Comparison of ENCODE assay signal across 30 cellular contexts in genomic region chr2:154187948-154188347, GRCh38.
"Had no signal": no experiment of that assay in that cellular context is flagged by ENCODE, and none has a peak within 500 bp of the region (broad histone marks: within the 10 kb centered on the region; RNA-seq: fewer than 3 reads in every experiment).

No MANE protein-coding gene starts in this region.

- H3K36me3 ChIP-seq: ascending aorta, breast epithelium, cardiac muscle cell, colonic mucosa, esophagus squamous epithelium, gastroesophageal sphincter, heart right ventricle had no signal

- H3K36me3 Mint-ChIP-seq: activated CD4-positive, alpha-beta memory T cell treated with anti-CD3 and anti-CD28 coated beads for 36 hours; activated CD8-positive, alpha-beta memory T cell treated with anti-CD3 and anti-CD28 coated beads, Interleukin-2, amount 10 ng/mL, durations not matched to agents 7 days and 5 days; activated naive CD4-positive, alpha-beta T cell treated with anti-CD3 and anti-CD28 coated beads, Interleukin-2, amount 10 ng/mL, durations not matched to agents 7 days and 5 days; activated naive CD4-positive, alpha-beta T cell treated with anti-CD3 and anti-CD28 coated beads, Interleukin-2, amount 50 U/mL, for 72 hours; activated naive CD8-positive, alpha-beta T cell treated with anti-CD3 and anti-CD28 coated beads, Interleukin-2, amount 10 ng/mL, durations not matched to agents 7 days and 5 days had no signal

- H3K27me3 Mint-ChIP-seq: activated CD4-positive, alpha-beta memory T cell treated with anti-CD3 and anti-CD28 coated beads for 36 hours; activated CD4-positive, alpha-beta T cell treated with anti-CD3 and anti-CD28 coated beads for 36 hours; activated CD4-positive, alpha-beta T cell treated with anti-CD3 and anti-CD28 coated beads, Interleukin-2, amount 10 ng/mL, durations not matched to agents 24 days and 14 days; activated CD8-positive, alpha-beta memory T cell treated with anti-CD3 and anti-CD28 coated beads, Interleukin-2, amount 10 ng/mL, durations not matched to agents 7 days and 5 days; activated naive CD4-positive, alpha-beta T cell treated with anti-CD3 and anti-CD28 coated beads, Interleukin-2, amount 10 ng/mL, durations not matched to agents 7 days and 5 days; activated naive CD8-positive, alpha-beta T cell treated with anti-CD3 and anti-CD28 coated beads, Interleukin-2, amount 10 ng/mL, durations not matched to agents 7 days and 5 days; brain had no signal

- H3K4me1 ChIP-seq: ascending aorta, breast epithelium, colonic mucosa, esophagus squamous epithelium, gastroesophageal sphincter, heart right ventricle had no signal

- H3K4me3 Mint-ChIP-seq: activated CD4-positive, alpha-beta memory T cell treated with anti-CD3 and anti-CD28 coated beads for 36 hours; activated CD4-positive, alpha-beta T cell treated with anti-CD3 and anti-CD28 coated beads for 36 hours; activated CD4-positive, alpha-beta T cell treated with anti-CD3 and anti-CD28 coated beads, Interleukin-2, amount 10 ng/mL, durations not matched to agents 24 days and 14 days; activated CD8-positive, alpha-beta memory T cell treated with anti-CD3 and anti-CD28 coated beads, Interleukin-2, amount 10 ng/mL, durations not matched to agents 7 days and 5 days; activated CD8-positive, alpha-beta T cell treated with anti-CD3 and anti-CD28 coated beads, Interleukin-2, amount 10 ng/mL, durations not matched to agents 7 days and 5 days; activated naive CD4-positive, alpha-beta T cell treated with anti-CD3 and anti-CD28 coated beads, Interleukin-2, amount 10 ng/mL, durations not matched to agents 7 days and 5 days; activated naive CD8-positive, alpha-beta T cell treated with anti-CD3 and anti-CD28 coated beads, Interleukin-2, amount 10 ng/mL, durations not matched to agents 7 days and 5 days; activated T-helper 1 cell treated with anti-CD3 and anti-CD28 coated beads, Interleukin-12 subunit alpha, Interleukin-12 subunit beta, Interleukin-2, Interleukin-4 antibody, amounts not matched to agents 30 ng/mL and 10 ng/mL and 1 ng/mL, durations not matched to agents 14 hours and 24 hours and 36 hours; brain had no signal

- H3K27ac ChIP-seq: ascending aorta, breast epithelium, cardiac muscle cell, colonic mucosa, epithelial cell of prostate, esophagus squamous epithelium, gastroesophageal sphincter, heart right ventricle, hepatocyte had no signal

- H3K4me1 Mint-ChIP-seq: activated CD4-positive, alpha-beta T cell treated with anti-CD3 and anti-CD28 coated beads for 36 hours; activated CD4-positive, alpha-beta T cell treated with anti-CD3 and anti-CD28 coated beads, Interleukin-2, amount 10 ng/mL, durations not matched to agents 24 days and 14 days; activated CD8-positive, alpha-beta memory T cell treated with anti-CD3 and anti-CD28 coated beads, Interleukin-2, amount 10 ng/mL, durations not matched to agents 7 days and 5 days; activated naive CD4-positive, alpha-beta T cell treated with anti-CD3 and anti-CD28 coated beads, Interleukin-2, amount 10 ng/mL, durations not matched to agents 7 days and 5 days; activated naive CD8-positive, alpha-beta T cell treated with anti-CD3 and anti-CD28 coated beads, Interleukin-2, amount 10 ng/mL, durations not matched to agents 7 days and 5 days had no signal

- H3K27ac Mint-ChIP-seq: activated CD4-positive, alpha-beta memory T cell treated with anti-CD3 and anti-CD28 coated beads for 36 hours; activated CD4-positive, alpha-beta T cell treated with anti-CD3 and anti-CD28 coated beads for 36 hours; activated CD4-positive, alpha-beta T cell treated with anti-CD3 and anti-CD28 coated beads, Interleukin-2, amount 10 ng/mL, durations not matched to agents 24 days and 14 days; activated CD8-positive, alpha-beta memory T cell treated with anti-CD3 and anti-CD28 coated beads, Interleukin-2, amount 10 ng/mL, durations not matched to agents 7 days and 5 days; activated CD8-positive, alpha-beta T cell treated with anti-CD3 and anti-CD28 coated beads, Interleukin-2, amount 10 ng/mL, durations not matched to agents 7 days and 5 days; activated naive CD4-positive, alpha-beta T cell treated with anti-CD3 and anti-CD28 coated beads, Interleukin-2, amount 10 ng/mL, durations not matched to agents 7 days and 5 days; activated naive CD4-positive, alpha-beta T cell treated with anti-CD3 and anti-CD28 coated beads, Interleukin-2, amount 50 U/mL, for 72 hours; activated naive CD8-positive, alpha-beta T cell treated with anti-CD3 and anti-CD28 coated beads, Interleukin-2, amount 10 ng/mL, durations not matched to agents 7 days and 5 days; activated T-helper 1 cell treated with anti-CD3 and anti-CD28 coated beads, Interleukin-12 subunit alpha, Interleukin-12 subunit beta, Interleukin-2, Interleukin-4 antibody, amounts not matched to agents 30 ng/mL and 10 ng/mL and 1 ng/mL, durations not matched to agents 14 hours and 24 hours and 36 hours; brain had no signal

- H3K27me3 ChIP-seq: ascending aorta, breast epithelium, cardiac muscle cell, colonic mucosa, esophagus squamous epithelium, gastroesophageal sphincter, heart right ventricle, hepatocyte had no signal

- H3K4me3 ChIP-seq: ascending aorta, breast epithelium, cardiac muscle cell, colonic mucosa, esophagus squamous epithelium, gastroesophageal sphincter, heart right ventricle, hepatocyte had no signal

- H3K79me2 ChIP-seq: hepatocyte had no signal

- H3K9me3 ChIP-seq: ascending aorta, colonic mucosa had no signal

- H2AFZ ChIP-seq: hepatocyte had no signal

- H3K4me2 ChIP-seq: hepatocyte had no signal

- DNase-seq: activated CD4-positive, alpha-beta memory T cell treated with anti-CD3 and anti-CD28 coated beads for 36 hours; activated CD4-positive, alpha-beta T cell treated with anti-CD3 and anti-CD28 coated beads for 36 hours; activated CD4-positive, alpha-beta T cell treated with anti-CD3 and anti-CD28 coated beads, Interleukin-2, amount 10 ng/mL, durations not matched to agents 24 days and 14 days; activated CD4-positive, CD25-positive, alpha-beta regulatory T cell; activated CD4-positive, CD25-positive, alpha-beta regulatory T cell treated with anti-CD3 and anti-CD28 coated beads, Interleukin-2, amount 50 U/mL, for 72 hours; activated CD8-positive, alpha-beta memory T cell treated with anti-CD3 and anti-CD28 coated beads, Interleukin-2, amount 10 ng/mL, durations not matched to agents 7 days and 5 days; activated CD8-positive, alpha-beta memory T cell treated with anti-CD3 and anti-CD28 coated beads, Interleukin-2, amount 50 U/mL, for 4 hours; activated CD8-positive, alpha-beta T cell treated with anti-CD3 and anti-CD28 coated beads, Interleukin-2, amount 10 ng/mL, durations not matched to agents 7 days and 5 days; activated gamma-delta T cell; activated naive CD4-positive, alpha-beta T cell; activated naive CD4-positive, alpha-beta T cell treated with anti-CD3 and anti-CD28 coated beads, Interleukin-2, amount 10 ng/mL, durations not matched to agents 7 days and 5 days; activated naive CD8-positive, alpha-beta T cell treated with anti-CD3 and anti-CD28 coated beads, Interleukin-2, amount 10 ng/mL, durations not matched to agents 7 days and 5 days; activated T-cell treated with anti-CD3 and anti-CD28 coated beads, Interleukin-2, amount 50 U/mL, for 1 hour; activated T-cell treated with anti-CD3 and anti-CD28 coated beads, Interleukin-2, amount 50 U/mL, for 48 hours; central memory CD4-positive, alpha-beta T cell; cerebellar nuclear complex; colonic mucosa; effector CD8-positive, alpha-beta T cell; esophagus squamous epithelium; foreskin melanocyte; heart right ventricle had no signal

- ATAC-seq: activated CD4-positive, alpha-beta T cell treated with anti-CD3 and anti-CD28 coated beads for 36 hours; activated CD8-positive, alpha-beta memory T cell treated with anti-CD3 and anti-CD28 coated beads, Interleukin-2, amount 10 ng/mL, durations not matched to agents 7 days and 5 days; activated CD8-positive, alpha-beta T cell treated with anti-CD3 and anti-CD28 coated beads, Interleukin-2, amount 10 ng/mL, durations not matched to agents 7 days and 5 days; activated naive CD4-positive, alpha-beta T cell treated with anti-CD3 and anti-CD28 coated beads, Interleukin-2, amount 50 U/mL, for 72 hours; gastroesophageal sphincter; heart right ventricle had no signal
